In genomic region chr2:187709063-187709462, GRCh38 we compare ENCODE assay signal across 36 cellular contexts.
"Had no signal": no experiment of that assay in that cellular context is flagged by ENCODE, and none has a peak within 500 bp of the region (broad histone marks: within the 10 kb centered on the region; RNA-seq: fewer than 3 reads in every experiment).

No MANE protein-coding gene starts in this region.

- H3K4me1 Mint-ChIP-seq: activated B cell treated with CpG ODN at 0.5 μM for 24 hours; activated CD4-positive, alpha-beta T cell treated with anti-CD3 and anti-CD28 coated beads, Interleukin-2, amount 10 ng/mL, durations not matched to agents 24 days and 14 days; activated naive CD4-positive, alpha-beta T cell treated with anti-CD3 and anti-CD28 coated beads, Interleukin-2, amount 10 ng/mL, durations not matched to agents 7 days and 5 days; activated naive CD8-positive, alpha-beta T cell treated with anti-CD3 and anti-CD28 coated beads, Interleukin-2, amount 10 ng/mL, durations not matched to agents 7 days and 5 days; brain; endodermal cell; T-cell had no signal

- H3K27me3 ChIP-seq: ascending aorta, breast epithelium, colonic mucosa, dorsolateral prefrontal cortex, esophagus squamous epithelium, gastrocnemius medialis, heart left ventricle had no signal

- H3K4me3 ChIP-seq: ascending aorta, breast epithelium, cardiac muscle cell, colonic mucosa, dorsolateral prefrontal cortex, esophagus squamous epithelium, gastrocnemius medialis, heart left ventricle had no signal

- DNase-seq: activated B cell treated with CpG ODN at 0.5 μM for 24 hours; activated CD4-positive, alpha-beta memory T cell treated with anti-CD3 and anti-CD28 coated beads for 36 hours; activated CD4-positive, alpha-beta T cell treated with anti-CD3 and anti-CD28 coated beads, Interleukin-2, amount 10 ng/mL, durations not matched to agents 24 days and 14 days; activated CD8-positive, alpha-beta memory T cell treated with anti-CD3 and anti-CD28 coated beads, Interleukin-2, amount 50 U/mL, for 48 hours; activated CD8-positive, alpha-beta T cell treated with anti-CD3 and anti-CD28 coated beads, Interleukin-2, amount 10 ng/mL, durations not matched to agents 7 days and 5 days; activated gamma-delta T cell; activated naive CD4-positive, alpha-beta T cell; activated naive CD4-positive, alpha-beta T cell treated with anti-CD3 and anti-CD28 coated beads, Interleukin-2, amount 10 ng/mL, durations not matched to agents 7 days and 5 days; activated naive CD8-positive, alpha-beta T cell treated with anti-CD3 and anti-CD28 coated beads, Interleukin-2, amount 10 ng/mL, durations not matched to agents 7 days and 5 days; activated T-cell treated with anti-CD3 and anti-CD28 coated beads for 4 hours; activated T-cell treated with anti-CD3 and anti-CD28 coated beads, Interleukin-2, amount 50 U/mL, for 24 hours; activated T-cell treated with anti-CD3 and anti-CD28 coated beads, Interleukin-2, amount 50 U/mL, for 72 hours; central memory CD4-positive, alpha-beta T cell; cerebellar nuclear complex; colonic mucosa; dorsolateral prefrontal cortex; effector memory CD4-positive, alpha-beta T cell; endodermal cell; esophagus squamous epithelium; foreskin fibroblast; gastrocnemius medialis; glutamatergic neuron; heart left ventricle; SW 1271; T-cell; T1000; WERI-Rb-1 had no signal

- H3K9me3 ChIP-seq: ascending aorta, breast epithelium, colonic mucosa, esophagus squamous epithelium, gastrocnemius medialis, heart left ventricle had no signal

- H3K36me3 ChIP-seq: ascending aorta, breast epithelium, cardiac muscle cell, colonic mucosa, esophagus squamous epithelium, gastrocnemius medialis, heart left ventricle, WERI-Rb-1 had no signal

- H3K4me3 Mint-ChIP-seq: activated B cell treated with CpG ODN at 0.5 μM for 24 hours; activated CD4-positive, alpha-beta memory T cell treated with anti-CD3 and anti-CD28 coated beads for 36 hours; activated CD4-positive, alpha-beta T cell treated with anti-CD3 and anti-CD28 coated beads, Interleukin-2, amount 10 ng/mL, durations not matched to agents 24 days and 14 days; activated CD8-positive, alpha-beta T cell treated with anti-CD3 and anti-CD28 coated beads, Interleukin-2, amount 10 ng/mL, durations not matched to agents 7 days and 5 days; activated naive CD4-positive, alpha-beta T cell treated with anti-CD3 and anti-CD28 coated beads, Interleukin-2, amount 10 ng/mL, durations not matched to agents 7 days and 5 days; activated naive CD8-positive, alpha-beta T cell treated with anti-CD3 and anti-CD28 coated beads, Interleukin-2, amount 10 ng/mL, durations not matched to agents 7 days and 5 days; activated T-cell treated with anti-CD3 and anti-CD28 coated beads, Interleukin-2, amount 50 U/mL, for 24 hours; activated T-cell treated with anti-CD3 and anti-CD28 coated beads, Interleukin-2, amount 50 U/mL, for 72 hours; brain; endodermal cell; T-cell; T-helper 1 cell treated with Interleukin-12 subunit alpha and Interleukin-12 subunit beta and Interleukin-4 antibody, amounts not matched to agents 30 μg/mL and 1 μg/mL, for 36 hours; T-helper 2 cell treated with Interferon-gamma antibody and Interleukin-4, amounts not matched to agents 5 μg/mL and 100 μg/mL, for 36 hours had no signal

- H3K36me3 Mint-ChIP-seq: activated CD4-positive, alpha-beta memory T cell treated with anti-CD3 and anti-CD28 coated beads for 36 hours; activated naive CD4-positive, alpha-beta T cell treated with anti-CD3 and anti-CD28 coated beads, Interleukin-2, amount 10 ng/mL, durations not matched to agents 7 days and 5 days; activated naive CD4-positive, alpha-beta T cell treated with anti-CD3 and anti-CD28 coated beads, Interleukin-2, amount 50 U/mL, for 72 hours; activated naive CD8-positive, alpha-beta T cell treated with anti-CD3 and anti-CD28 coated beads, Interleukin-2, amount 10 ng/mL, durations not matched to agents 7 days and 5 days; brain; T-cell had no signal

- H3K9me3 Mint-ChIP-seq: activated CD4-positive, alpha-beta memory T cell treated with anti-CD3 and anti-CD28 coated beads for 36 hours; activated CD4-positive, alpha-beta T cell treated with anti-CD3 and anti-CD28 coated beads, Interleukin-2, amount 10 ng/mL, durations not matched to agents 24 days and 14 days; activated naive CD4-positive, alpha-beta T cell treated with anti-CD3 and anti-CD28 coated beads, Interleukin-2, amount 10 ng/mL, durations not matched to agents 7 days and 5 days; activated naive CD8-positive, alpha-beta T cell treated with anti-CD3 and anti-CD28 coated beads, Interleukin-2, amount 10 ng/mL, durations not matched to agents 7 days and 5 days; activated T-cell treated with anti-CD3 and anti-CD28 coated beads, Interleukin-2, amount 50 U/mL, for 24 hours; brain; endodermal cell; T-helper 1 cell treated with Interleukin-12 subunit alpha and Interleukin-12 subunit beta and Interleukin-4 antibody, amounts not matched to agents 30 μg/mL and 1 μg/mL, for 36 hours; T-helper 2 cell treated with Interferon-gamma antibody and Interleukin-4, amounts not matched to agents 5 μg/mL and 100 μg/mL, for 36 hours had no signal

- H3K27me3 Mint-ChIP-seq: activated B cell treated with CpG ODN at 0.5 μM for 24 hours; activated CD4-positive, alpha-beta memory T cell treated with anti-CD3 and anti-CD28 coated beads for 36 hours; activated CD4-positive, alpha-beta T cell treated with anti-CD3 and anti-CD28 coated beads, Interleukin-2, amount 10 ng/mL, durations not matched to agents 24 days and 14 days; activated naive CD4-positive, alpha-beta T cell treated with anti-CD3 and anti-CD28 coated beads, Interleukin-2, amount 10 ng/mL, durations not matched to agents 7 days and 5 days; activated naive CD8-positive, alpha-beta T cell treated with anti-CD3 and anti-CD28 coated beads, Interleukin-2, amount 10 ng/mL, durations not matched to agents 7 days and 5 days; activated T-cell treated with anti-CD3 and anti-CD28 coated beads, Interleukin-2, amount 50 U/mL, for 24 hours; brain; T-cell had no signal

- H3K4me1 ChIP-seq: breast epithelium, colonic mucosa, esophagus squamous epithelium, gastrocnemius medialis, heart left ventricle had no signal

- ATAC-seq: activated CD4-positive, CD25-positive, alpha-beta regulatory T cell treated with anti-CD3 and anti-CD28 coated beads, Interleukin-2, amount 50 U/mL, for 24 hours; activated CD8-positive, alpha-beta T cell treated with anti-CD3 and anti-CD28 coated beads, Interleukin-2, amount 10 ng/mL, durations not matched to agents 7 days and 5 days; activated naive CD4-positive, alpha-beta T cell treated with anti-CD3 and anti-CD28 coated beads, Interleukin-2, amount 50 U/mL, for 72 hours; activated T-cell treated with anti-CD3 and anti-CD28 coated beads, Interleukin-2, amount 50 U/mL, for 72 hours; gastrocnemius medialis; heart left ventricle; T-cell had no signal

- H3K27ac ChIP-seq: ascending aorta, breast epithelium, cardiac muscle cell, colonic mucosa, dorsolateral prefrontal cortex, epithelial cell of prostate, esophagus squamous epithelium, gastrocnemius medialis, heart left ventricle, WERI-Rb-1 had no signal

- H3K27ac Mint-ChIP-seq: activated B cell treated with CpG ODN at 0.5 μM for 24 hours; activated CD4-positive, alpha-beta memory T cell treated with anti-CD3 and anti-CD28 coated beads for 36 hours; activated CD4-positive, alpha-beta T cell treated with anti-CD3 and anti-CD28 coated beads, Interleukin-2, amount 10 ng/mL, durations not matched to agents 24 days and 14 days; activated CD8-positive, alpha-beta T cell treated with anti-CD3 and anti-CD28 coated beads, Interleukin-2, amount 10 ng/mL, durations not matched to agents 7 days and 5 days; activated naive CD4-positive, alpha-beta T cell treated with anti-CD3 and anti-CD28 coated beads, Interleukin-2, amount 10 ng/mL, durations not matched to agents 7 days and 5 days; activated naive CD4-positive, alpha-beta T cell treated with anti-CD3 and anti-CD28 coated beads, Interleukin-2, amount 50 U/mL, for 72 hours; activated naive CD8-positive, alpha-beta T cell treated with anti-CD3 and anti-CD28 coated beads, Interleukin-2, amount 10 ng/mL, durations not matched to agents 7 days and 5 days; activated T-cell treated with anti-CD3 and anti-CD28 coated beads, Interleukin-2, amount 50 U/mL, for 24 hours; activated T-cell treated with anti-CD3 and anti-CD28 coated beads, Interleukin-2, amount 50 U/mL, for 72 hours; brain; endodermal cell; T-cell; T-helper 1 cell treated with Interleukin-12 subunit alpha and Interleukin-12 subunit beta and Interleukin-4 antibody, amounts not matched to agents 30 μg/mL and 1 μg/mL, for 36 hours; T-helper 2 cell treated with Interferon-gamma antibody and Interleukin-4, amounts not matched to agents 5 μg/mL and 100 μg/mL, for 36 hours had no signal
